ENCODE assay signal across 8 cellular contexts in the genomic region with DNA sequence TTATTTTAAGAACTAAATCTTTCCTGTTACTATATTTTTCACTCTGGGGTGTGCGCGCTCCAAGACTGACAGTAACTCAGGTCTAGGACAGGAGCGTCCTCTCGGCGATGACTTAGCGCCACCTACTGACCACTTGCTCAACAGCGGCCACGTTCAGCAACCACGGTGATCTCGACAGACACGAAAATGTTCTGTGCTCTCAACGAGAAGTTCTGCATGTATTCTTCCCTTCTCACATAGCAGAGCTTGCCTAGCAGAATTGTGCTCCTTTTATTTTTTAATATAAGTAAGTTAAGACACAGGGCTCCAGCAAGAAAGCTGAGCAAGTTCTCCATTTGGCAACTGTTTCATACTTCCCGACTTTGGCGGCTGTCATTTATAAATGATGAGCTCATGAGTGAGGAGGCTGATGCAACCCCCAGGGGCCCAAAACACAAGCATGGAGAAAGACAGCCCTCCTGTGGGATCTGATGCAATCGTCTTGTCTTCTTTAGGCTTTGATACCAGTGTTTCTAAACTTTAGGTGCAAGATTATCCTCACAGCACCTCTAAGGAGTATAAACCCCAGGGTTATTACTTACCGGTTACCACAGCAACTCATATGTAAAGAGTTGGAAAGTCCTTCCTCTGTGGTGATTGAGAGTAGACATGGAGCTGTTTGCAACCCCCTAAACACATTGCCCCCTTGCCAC.
DNase-seq lines count a peak whose midpoint lies in the region; ATAC-seq lines count a peak whose summit lies in the region.

No MANE protein-coding gene starts in this region.

- H3K14ac ChIP-seq in mesenchymal stem cell (ENCODE audit: low read length in 2 of 2): no peak overlapping the region

- no peak overlapping the region for H3K23ac ChIP-seq in mesenchymal stem cell (ENCODE audit: low read length in 2 of 2)

- H3K9me3 ChIP-seq in mesenchymal stem cell (ENCODE audit: control insufficient read depth, low read length): peaks cover 15% of the 10 kb centered on the region

- no peak overlapping the region for H2AK5ac ChIP-seq in mesenchymal stem cell (ENCODE audit: low read length, severe bottlenecking)

- H2BK5ac ChIP-seq in mesenchymal stem cell (ENCODE audit: low read depth, low read length, poor library complexity, severe bottlenecking): no peak overlapping the region

- no peaks in the 10 kb centered on the region for H3K36me3 ChIP-seq in mesenchymal stem cell (ENCODE audit: control insufficient read depth in 1 of 2, insufficient read depth in 2 of 2, low read depth in 1 of 2, low read length in 2 of 2)

- H3K18ac ChIP-seq in mesenchymal stem cell (ENCODE audit: low read depth in 1 of 2, low read length in 2 of 2): peak overlapping the region in 1 of 2 experiments; percentile 47

- no peak overlapping the region for H3K4ac ChIP-seq in mesenchymal stem cell (ENCODE audit: low read depth in 1 of 2, low read length in 2 of 2)

- H3K4me2 ChIP-seq in mesenchymal stem cell (ENCODE audit: low read length, poor library complexity, severe bottlenecking): no peak overlapping the region

- WGBS in mesenchymal stem cell: 7% methylated on average over 15 of the region's 16 CpGs

- H4K91ac ChIP-seq in mesenchymal stem cell (ENCODE audit: low read length): no peak overlapping the region

- no peak overlapping the region for H4K8ac ChIP-seq in mesenchymal stem cell (ENCODE audit: low read length)

- peak overlapping the region; percentile 81 for H3K9ac ChIP-seq in mesenchymal stem cell (ENCODE audit: low read length)

- no peak overlapping the region for H2AFZ ChIP-seq in mesenchymal stem cell (ENCODE audit: low read depth, low read length)

- peak overlapping the region in 1 of 2 experiments; percentile 49 for H3K4me3 ChIP-seq in mesenchymal stem cell (ENCODE audit: insufficient read depth in 1 of 2, low read depth in 1 of 2, low read length in 2 of 2)

- peaks cover 3% of the 10 kb centered on the region for H3K4me1 ChIP-seq in mesenchymal stem cell (ENCODE audit: control insufficient read depth, insufficient read depth, low read depth, low read length)

- H3K27me3 ChIP-seq in mesenchymal stem cell (ENCODE audit: control insufficient read depth in 1 of 2, insufficient read depth in 1 of 2, low read length in 2 of 2): no peaks in the 10 kb centered on the region

- no peak overlapping the region for H3K27ac ChIP-seq in mesenchymal stem cell (ENCODE audit: low read length, poor library complexity, severe bottlenecking)

- H3K79me1 ChIP-seq in mesenchymal stem cell (replicated peaks; ENCODE audit: low read length, poor library complexity, severe bottlenecking): no peaks in the 10 kb centered on the region

- peak overlapping the region; percentile 39 to 73 for H2BK12ac ChIP-seq in mesenchymal stem cell (ENCODE audit: low read length in 2 of 2)

- DNase-seq in COLO668 (lab: John Stamatoyannopoulos, UW; ENCODE audit: unreplicated experiment) (peak; percentile 74), NCI-H748 treated with DMSO at 0.1 percent for 48 hours (lab: John Stamatoyannopoulos, UW) (peak; percentile 30), mesenchymal stem cell (peak; percentile 87)
- peak; percentile 83 to 88 for DNase-seq in activated CD4-positive, alpha-beta T cell treated with anti-CD3 and anti-CD28 coated beads, Interleukin-2, amount 50 U/mL, for 48 hours
- DNase-seq in effector CD4-positive, alpha-beta T cell: peak; percentile 75
- DNase-seq in stimulated activated CD8-positive, alpha-beta memory T cell treated with anti-CD3 and anti-CD28 coated beads, Interleukin-15, amount 100 ng/mL, for 24 hours (ENCODE audit: low read depth): peak; percentile 53

- H2BK120ac ChIP-seq in mesenchymal stem cell (ENCODE audit: low read depth, low read length): peak overlapping the region; percentile 8

- H2BK15ac ChIP-seq in mesenchymal stem cell (ENCODE audit: low read depth, poor library complexity, severe bottlenecking): no peak overlapping the region

- ATAC-seq in GM19455 (IDR thresholded peaks at IDR 0.05; ENCODE audit: unreplicated experiment) (peak; percentile 97), HG03521 (IDR thresholded peaks at IDR 0.05; ENCODE audit: unreplicated experiment) (peak; percentile 98)

Comparison
In these comparisons a context has a peak if more than half of its experiments do, and no peak if none do; other contexts are left out.
1. DNase-seq: peak in every context shown above with its lines; median percentile 87 in mesenchymal stem cell; 86 in activated CD4-positive, alpha-beta T cell treated with anti-CD3 and anti-CD28 coated beads, Interleukin-2, amount 50 U/mL, for 48 hours; 75 in effector CD4-positive, alpha-beta T cell; 74 in COLO668; 53 in stimulated activated CD8-positive, alpha-beta memory T cell treated with anti-CD3 and anti-CD28 coated beads, Interleukin-15, amount 100 ng/mL, for 24 hours; 30 in NCI-H748 treated with DMSO at 0.1 percent for 48 hours.